In the genomic region with DNA sequence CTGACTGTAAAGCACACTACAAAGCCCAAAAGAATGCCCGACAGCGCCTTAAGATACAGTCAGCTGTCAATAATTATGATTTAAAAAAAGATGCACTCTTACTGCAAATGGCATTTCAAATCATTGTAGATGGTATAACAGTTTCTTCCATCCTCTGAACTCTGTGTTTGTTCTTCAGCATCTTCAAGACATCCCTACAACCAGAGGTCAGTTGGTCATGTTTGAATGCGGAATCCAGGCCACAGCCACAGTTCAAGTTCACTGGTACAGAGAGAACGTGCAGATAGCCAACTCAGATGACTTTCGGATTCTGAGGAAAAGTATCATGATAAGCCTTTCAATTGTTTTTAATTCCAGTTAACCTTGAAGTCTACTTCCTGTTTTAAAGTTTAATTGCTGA, we compare ENCODE assay signal across 20 cellular contexts. TPM values are rescaled to one million over a fixed set of nuclear protein-coding genes. Genes with fewer than 3 reads are reported as not detected.
DNase-seq lines count a peak whose midpoint lies in the region; ATAC-seq and TF ChIP-seq lines count a peak whose summit lies in the region.
"Had no signal": no experiment of that assay in that cellular context is flagged by ENCODE, and none has a peak within 500 bp of the region (broad histone marks: within the 10 kb centered on the region; RNA-seq: fewer than 3 reads in every experiment).

No MANE protein-coding gene starts in this region.

- H3K27me3 ChIP-seq in heart right ventricle, result no peaks in the 10 kb centered on the region
- H3K27me3 ChIP-seq in ovary, result no peaks in the 10 kb centered on the region
- H3K27me3 ChIP-seq in upper lobe of right lung, result no peaks in the 10 kb centered on the region
- H3K27me3 ChIP-seq: foreskin keratinocyte, testis had no signal

- DNase-seq in Right ventricle myocardium inferior (ENCODE audit: missing footprints) (no peak), cardiac septum (ENCODE audit: low spot score) (no peak), heart right ventricle (no peak), ovary (no peak), upper lobe of right lung (no peak)
- no peak for DNase-seq in central memory CD4-positive, alpha-beta T cell
- no peak for DNase-seq in activated CD4-positive, alpha-beta memory T cell treated with anti-CD3 and anti-CD28 coated beads for 36 hours
- DNase-seq: activated CD4-positive, alpha-beta T cell treated with anti-CD3 and anti-CD28 coated beads, Interleukin-2, amount 50 U/mL, for 4 hours; activated T-cell treated with anti-CD3 and anti-CD28 coated beads, Interleukin-2, amount 50 U/mL, for 4 hours; foreskin keratinocyte; HFFc6; left colon; NCI-H1436 treated with DMSO at 0.1 percent for 48 hours; stimulated activated CD4-positive, alpha-beta T cell treated with anti-CD3 and anti-CD28 coated beads, Interleukin-12 subunit alpha, Interleukin-12 subunit beta, amount 100 ng/mL, for 4 hours; SW 1271; testis had no signal

- 42 to 46% methylated on average over 5 of the region's 5 CpGs for WGBS in heart right ventricle, 2 donors
- WGBS in ovary, 3 donors, result 42 to 56% (median 49%) methylated on average over 5 of the region's 5 CpGs

- no peak overlapping the region for H3K27ac Mint-ChIP-seq in activated T-helper 17 cell treated with anti-CD3 and anti-CD28 coated beads, Interleukin-2, amount 50 U/mL, for 72 hours
- H3K27ac Mint-ChIP-seq in activated CD4-positive, alpha-beta memory T cell treated with anti-CD3 and anti-CD28 coated beads for 36 hours, result no peak overlapping the region
- H3K27ac Mint-ChIP-seq: activated naive CD4-positive, alpha-beta T cell treated with anti-CD3 and anti-CD28 coated beads, Interleukin-2, amount 50 U/mL, for 24 hours; HFFc6 had no signal

- POLR2A ChIA-PET in activated CD4-positive, alpha-beta memory T cell treated with anti-CD3 and anti-CD28 coated beads for 36 hours (lab: Charles Lee), result no interaction called here

- no peaks in the 10 kb centered on the region for H3K27me3 Mint-ChIP-seq in activated T-helper 17 cell treated with anti-CD3 and anti-CD28 coated beads, Interleukin-2, amount 50 U/mL, for 72 hours
- H3K27me3 Mint-ChIP-seq in activated CD4-positive, alpha-beta memory T cell treated with anti-CD3 and anti-CD28 coated beads for 36 hours, result no peaks in the 10 kb centered on the region

- ATAC-seq in Right ventricle myocardium inferior (peak; percentile 40), heart right ventricle (peak in 7 of 8 donors; percentile 22 to 59 (median 39)), upper lobe of right lung (no peak)
- ATAC-seq in activated T-helper 17 cell treated with anti-CD3 and anti-CD28 coated beads, Interleukin-2, amount 50 U/mL, for 72 hours (replicated peaks), result no peak
- ATAC-seq: activated T-cell treated with anti-CD3 and anti-CD28 coated beads, Interleukin-2, amount 50 U/mL, for 4 hours; foreskin keratinocyte; left colon had no signal

- H3K4me3 ChIP-seq in heart right ventricle, result peak overlapping the region in 7 of 10 donors; percentile 15 to 49 (median 37)
- peak overlapping the region; percentile 15 for H3K4me3 ChIP-seq in ovary
- peak overlapping the region; percentile 23 for H3K4me3 ChIP-seq in upper lobe of right lung
- H3K4me3 ChIP-seq: testis had no signal

- H3K27ac ChIP-seq in heart right ventricle (peak overlapping the region in 8 of 10 donors; percentile 53 to 89 (median 80)), ovary (peak overlapping the region in 1 of 2 donors; percentile 46), upper lobe of right lung (no peak overlapping the region)
- H3K27ac ChIP-seq: foreskin keratinocyte, testis had no signal

- intact Hi-C loops in Right ventricle myocardium inferior (cut with DNase I), result no loop called here
- intact Hi-C loops in cardiac septum (cut with DNase I), result no loop called here
- intact Hi-C loops in heart right ventricle (cut with DNase I), result loop anchor here in 1 of 10 donors (2.0 kb wide), 1 partner anchor 30 kb away; the partner anchor contains the start of gene PKD2L2
- intact Hi-C loops in ovary (cut with DNase I), result no loop called here
- intact Hi-C loops in upper lobe of right lung (cut with DNase I), result no loop called here
- intact Hi-C loops in activated CD4-positive, alpha-beta memory T cell treated with anti-CD3 and anti-CD28 coated beads for 36 hours (cut with micrococcal nuclease), result no loop called here

- no peaks in the 10 kb centered on the region for H3K9me3 Mint-ChIP-seq in activated T-helper 17 cell treated with anti-CD3 and anti-CD28 coated beads, Interleukin-2, amount 50 U/mL, for 72 hours
- H3K9me3 Mint-ChIP-seq in activated CD4-positive, alpha-beta memory T cell treated with anti-CD3 and anti-CD28 coated beads for 36 hours, result no peaks in the 10 kb centered on the region
- H3K9me3 Mint-ChIP-seq: activated naive CD4-positive, alpha-beta T cell treated with anti-CD3 and anti-CD28 coated beads, Interleukin-2, amount 50 U/mL, for 24 hours; activated T-cell treated with anti-CD3 and anti-CD28 coated beads, Interleukin-2, amount 50 U/mL, for 4 hours; CD14-positive monocyte; HFFc6 had no signal

- H3K4me3 Mint-ChIP-seq in activated T-helper 17 cell treated with anti-CD3 and anti-CD28 coated beads, Interleukin-2, amount 50 U/mL, for 72 hours, result no peak overlapping the region
- no peak overlapping the region for H3K4me3 Mint-ChIP-seq in activated CD4-positive, alpha-beta memory T cell treated with anti-CD3 and anti-CD28 coated beads for 36 hours
- H3K4me3 Mint-ChIP-seq: CD14-positive monocyte had no signal

- no peak for TF ChIP-seq POLR2A in ovary (IDR thresholded peaks at IDR 0.05)

- H3K36me3 Mint-ChIP-seq in activated T-helper 17 cell treated with anti-CD3 and anti-CD28 coated beads, Interleukin-2, amount 50 U/mL, for 72 hours (ENCODE audit: low read depth), result no peaks in the 10 kb centered on the region
- no peaks in the 10 kb centered on the region for H3K36me3 Mint-ChIP-seq in activated CD4-positive, alpha-beta memory T cell treated with anti-CD3 and anti-CD28 coated beads for 36 hours
- H3K36me3 Mint-ChIP-seq: CD14-positive monocyte had no signal

- H3K4me1 Mint-ChIP-seq in activated T-helper 17 cell treated with anti-CD3 and anti-CD28 coated beads, Interleukin-2, amount 50 U/mL, for 72 hours, result peaks cover 8% of the 10 kb centered on the region
- H3K4me1 Mint-ChIP-seq in activated CD4-positive, alpha-beta memory T cell treated with anti-CD3 and anti-CD28 coated beads for 36 hours (ENCODE audit: low read depth), result peaks cover 19% of the 10 kb centered on the region

- TF ChIP-seq CTCF in heart right ventricle (IDR thresholded peaks at IDR 0.05) (no peak), ovary (IDR thresholded peaks at IDR 0.05) (no peak), upper lobe of right lung (IDR thresholded peaks at IDR 0.05) (no peak)

- H3K4me1 ChIP-seq in heart right ventricle (peaks cover 0 to 37% (median 33%) of the 10 kb centered on the region in 9 donors), ovary (ENCODE audit: insufficient read depth) (peaks cover 2% of the 10 kb centered on the region), upper lobe of right lung (peaks cover 17% of the 10 kb centered on the region)
- H3K4me1 ChIP-seq: foreskin keratinocyte, testis had no signal

- no peaks in the 10 kb centered on the region for H3K9me3 ChIP-seq in heart right ventricle
- H3K9me3 ChIP-seq in ovary, result no peaks in the 10 kb centered on the region
- no peaks in the 10 kb centered on the region for H3K9me3 ChIP-seq in upper lobe of right lung
- H3K9me3 ChIP-seq: testis had no signal

- H3K36me3 ChIP-seq in heart right ventricle, result no peaks in the 10 kb centered on the region
- no peaks in the 10 kb centered on the region for H3K36me3 ChIP-seq in ovary
- no peaks in the 10 kb centered on the region for H3K36me3 ChIP-seq in upper lobe of right lung

- CTCF ChIA-PET in activated CD4-positive, alpha-beta memory T cell treated with anti-CD3 and anti-CD28 coated beads for 36 hours (lab: Charles Lee), result no interaction called here

- TF ChIP-seq EP300 in ovary (IDR thresholded peaks at IDR 0.05), result no peak

RNA-seq across cellular contexts. Expression of gene MYOT, which starts 8.7 kb away (rescaled TPM):
- 22.4 TPM for total RNA-seq in Right ventricle myocardium inferior
- 38.9 TPM for total RNA-seq in cardiac septum
- 10 to 100 TPM in 9 of 10 donors, 1 to 10 TPM in 1; 6.8 to 22.4 (median 11.7) TPM for total RNA-seq in heart right ventricle
- polyA plus RNA-seq in heart right ventricle, result 100 to 1,000 TPM in 1 of 2 donors, 1 to 10 TPM in 1; 6.4 to 180 TPM
- total RNA-seq in ovary, result 1 to 10 TPM in 3 of 7 donors, under 1 TPM in 2, not detected in 2; 0.23 to 1.8 (median 1.1) TPM
- 1 to 10 TPM in 1 of 2 donors, under 1 TPM in 1; 0.51 to 2.2 TPM for polyA plus RNA-seq in ovary
- not detected for total RNA-seq in upper lobe of right lung
- total RNA-seq in activated T-helper 17 cell treated with anti-CD3 and anti-CD28 coated beads, Interleukin-2, amount 50 U/mL, for 72 hours, result not detected
- total RNA-seq in activated CD4-positive, alpha-beta memory T cell treated with anti-CD3 and anti-CD28 coated beads for 36 hours, result not detected
- total RNA-seq: A172; activated T-cell treated with anti-CD3 and anti-CD28 coated beads, Interleukin-2, amount 50 U/mL, for 4 hours; HFFc6 had no signal
- polyA plus RNA-seq: CD14-positive monocyte had no signal

RNA-seq across cellular contexts. Expression of gene PKD2L2, which starts 30.3 kb away (rescaled TPM):
- total RNA-seq in Right ventricle myocardium inferior (0.81 TPM), cardiac septum (0.62 TPM), heart right ventricle (1 to 10 TPM in 3 of 10 donors, under 1 TPM in 6, not detected in 1; 0.42 to 1.7 (median 0.53) TPM), ovary (under 1 TPM in 1 of 7 donors, not detected in 6; 0.20 TPM), upper lobe of right lung (not detected)
- polyA plus RNA-seq in heart right ventricle (under 1 TPM in 1 of 2 donors, not detected in 1; 0.06 TPM), ovary (under 1 TPM in 1 of 2 donors, not detected in 1; 0.05 TPM)
- under 1 TPM in 1 of 2 donors, not detected in 1; 0.30 TPM for total RNA-seq in activated T-helper 17 cell treated with anti-CD3 and anti-CD28 coated beads, Interleukin-2, amount 50 U/mL, for 72 hours
- total RNA-seq in activated CD4-positive, alpha-beta memory T cell treated with anti-CD3 and anti-CD28 coated beads for 36 hours, result not detected
- total RNA-seq: A172; activated T-cell treated with anti-CD3 and anti-CD28 coated beads, Interleukin-2, amount 50 U/mL, for 4 hours; foreskin keratinocyte; HFFc6; left colon had no signal

Comparison
In these comparisons a context has a peak if more than half of its experiments do, and no peak if none do; other contexts are left out.
1. ATAC-seq: peak in Right ventricle myocardium inferior (single experiment) and heart right ventricle (7 of 8); none in upper lobe of right lung (single experiment) and activated T-helper 17 cell treated with anti-CD3 and anti-CD28 coated beads, Interleukin-2, amount 50 U/mL, for 72 hours (single experiment).
2. Peak in every context shown above with its lines, with median percentiles within 50 percentile points of each other: H3K4me3 ChIP-seq.